In the genomic region with DNA sequence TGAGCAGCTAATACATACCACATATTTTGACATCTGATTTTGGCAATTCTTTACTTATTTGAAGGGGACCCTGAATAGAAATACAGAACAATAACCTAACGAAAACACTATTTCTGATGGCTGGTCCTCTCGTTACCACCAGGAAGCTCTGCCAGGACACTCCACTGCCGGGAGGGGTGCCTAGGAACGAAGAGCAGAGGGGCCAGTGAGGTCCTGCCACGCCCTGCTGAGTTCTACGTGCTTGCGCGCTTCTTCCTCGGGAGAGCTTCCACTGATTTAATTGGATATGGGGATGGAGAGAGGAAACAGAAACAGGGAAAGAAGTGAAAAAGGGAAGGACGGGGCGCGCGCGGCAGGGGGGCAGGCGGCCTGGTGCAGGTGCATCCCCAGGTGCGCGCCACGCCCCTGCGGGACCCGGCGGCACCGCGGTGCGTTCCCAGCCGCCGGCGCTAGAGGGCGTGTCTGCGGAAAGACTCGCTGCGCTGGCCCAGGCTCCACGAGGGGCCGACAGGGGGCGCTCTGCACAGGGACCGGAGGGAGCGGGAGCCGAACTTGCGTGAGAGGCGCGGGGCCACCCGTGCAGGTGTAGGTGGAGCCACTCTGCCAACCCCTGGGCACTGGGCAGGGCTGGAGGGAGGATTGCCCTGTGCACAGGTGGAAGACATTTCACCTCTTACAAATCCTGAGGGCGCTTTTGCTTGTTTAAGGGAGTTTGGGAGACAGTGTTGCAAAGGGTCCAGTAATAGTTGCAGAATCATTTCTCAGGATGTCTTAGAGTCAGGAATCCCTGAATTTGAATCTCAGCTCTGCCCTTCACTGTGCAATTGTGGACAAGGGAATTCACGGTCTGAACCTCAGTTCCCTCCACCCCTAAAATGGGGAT, we compare ENCODE assay signal across 1 cellular context.
TF ChIP-seq lines count a peak whose summit lies in the region.

No MANE protein-coding gene starts in this region.

TF ChIP-seq in K562, 482 proteins besides CTCF, POLR2A, EP300 and RAD21 (continued from another document):
- TF ChIP-seq, protein P1, sequence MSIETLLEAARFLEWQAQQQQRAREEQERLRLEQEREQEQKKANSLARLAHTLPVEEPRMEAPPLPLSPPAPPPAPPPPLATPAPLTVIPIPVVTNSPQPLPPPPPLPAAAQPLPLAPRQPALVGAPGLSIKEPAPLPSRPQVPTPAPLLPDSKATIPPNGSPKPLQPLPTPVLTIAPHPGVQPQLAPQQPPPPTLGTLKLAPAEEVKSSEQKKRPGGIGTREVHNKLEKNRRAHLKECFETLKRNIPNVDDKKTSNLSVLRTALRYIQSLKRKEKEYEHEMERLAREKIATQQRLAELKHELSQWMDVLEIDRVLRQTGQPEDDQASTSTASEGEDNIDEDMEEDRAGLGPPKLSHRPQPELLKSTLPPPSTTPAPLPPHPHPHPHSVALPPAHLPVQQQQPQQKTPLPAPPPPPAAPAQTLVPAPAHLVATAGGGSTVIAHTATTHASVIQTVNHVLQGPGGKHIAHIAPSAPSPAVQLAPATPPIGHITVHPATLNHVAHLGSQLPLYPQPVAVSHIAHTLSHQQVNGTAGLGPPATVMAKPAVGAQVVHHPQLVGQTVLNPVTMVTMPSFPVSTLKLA (conservative IDR thresholded peaks at IDR 0.05) = peak; percentile 46 to 49; a peak in 3 of 4 replicates
- no peak for TF ChIP-seq NELFE (IDR thresholded peaks at IDR 0.05; ENCODE audit: insufficient read depth, insufficient read length)
- TF ChIP-seq ILK (tag; IDR thresholded peaks at IDR 0.05; ENCODE audit: borderline replicate concordance, low read depth) = no peak
- no peak for TF ChIP-seq TBP (optimal IDR thresholded peaks at IDR 0.05; ENCODE audit: low read depth, low read length)
- TF ChIP-seq, protein P2, sequence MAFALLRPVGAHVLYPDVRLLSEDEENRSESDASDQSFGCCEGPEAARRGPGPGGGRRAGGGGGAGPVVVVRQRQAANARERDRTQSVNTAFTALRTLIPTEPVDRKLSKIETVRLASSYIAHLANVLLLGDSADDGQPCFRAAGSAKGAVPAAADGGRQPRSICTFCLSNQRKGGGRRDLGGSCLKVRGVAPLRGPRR (CRISPR knock-in tag; IDR thresholded peaks at IDR 0.05) = no peak
- TF ChIP-seq MEF2D (tag; conservative IDR thresholded peaks at IDR 0.05; ENCODE audit: low read depth) = no peak
- TF ChIP-seq TEAD2 (tag; IDR thresholded peaks at IDR 0.05) = no peak
- TF ChIP-seq ZNF316 (IDR thresholded peaks at IDR 0.05) = no peak
- peak; percentile 56 for TF ChIP-seq CCNT2 (IDR thresholded peaks at IDR 0.05; ENCODE audit: borderline replicate concordance, extremely low read depth, insufficient read length, low read depth, low read length)
- no peak for TF ChIP-seq BRF1 (IDR thresholded peaks at IDR 0.05; ENCODE audit: borderline replicate concordance, extremely low read depth, insufficient read length)
- TF ChIP-seq KAT8 (IDR thresholded peaks at IDR 0.05; ENCODE audit: low read depth) = no peak
- no peak for TF ChIP-seq RBM25 (IDR thresholded peaks at IDR 0.05; ENCODE audit: low read depth, low read length, severe bottlenecking)
- 0 out of 2 replicates have a peak, but pooled peaks have one; percentile 8 for TF ChIP-seq HCFC1 (IDR thresholded peaks at IDR 0.05; ENCODE audit: low read depth, low read length)
- no peak for TF ChIP-seq PHF20 (IDR thresholded peaks at IDR 0.05; ENCODE audit: partially characterized antibody)
- TF ChIP-seq ZEB2 (IDR thresholded peaks at IDR 0.05) = peak; percentile 71; the same call in 1 of the 2 replicates
- no peak for TF ChIP-seq ZNF766 (CRISPR knock-in tag; conservative IDR thresholded peaks at IDR 0.05)
- TF ChIP-seq JUNB (CRISPR knock-in tag; conservative IDR thresholded peaks at IDR 0.05) = no peak
- TF ChIP-seq, protein P3, sequence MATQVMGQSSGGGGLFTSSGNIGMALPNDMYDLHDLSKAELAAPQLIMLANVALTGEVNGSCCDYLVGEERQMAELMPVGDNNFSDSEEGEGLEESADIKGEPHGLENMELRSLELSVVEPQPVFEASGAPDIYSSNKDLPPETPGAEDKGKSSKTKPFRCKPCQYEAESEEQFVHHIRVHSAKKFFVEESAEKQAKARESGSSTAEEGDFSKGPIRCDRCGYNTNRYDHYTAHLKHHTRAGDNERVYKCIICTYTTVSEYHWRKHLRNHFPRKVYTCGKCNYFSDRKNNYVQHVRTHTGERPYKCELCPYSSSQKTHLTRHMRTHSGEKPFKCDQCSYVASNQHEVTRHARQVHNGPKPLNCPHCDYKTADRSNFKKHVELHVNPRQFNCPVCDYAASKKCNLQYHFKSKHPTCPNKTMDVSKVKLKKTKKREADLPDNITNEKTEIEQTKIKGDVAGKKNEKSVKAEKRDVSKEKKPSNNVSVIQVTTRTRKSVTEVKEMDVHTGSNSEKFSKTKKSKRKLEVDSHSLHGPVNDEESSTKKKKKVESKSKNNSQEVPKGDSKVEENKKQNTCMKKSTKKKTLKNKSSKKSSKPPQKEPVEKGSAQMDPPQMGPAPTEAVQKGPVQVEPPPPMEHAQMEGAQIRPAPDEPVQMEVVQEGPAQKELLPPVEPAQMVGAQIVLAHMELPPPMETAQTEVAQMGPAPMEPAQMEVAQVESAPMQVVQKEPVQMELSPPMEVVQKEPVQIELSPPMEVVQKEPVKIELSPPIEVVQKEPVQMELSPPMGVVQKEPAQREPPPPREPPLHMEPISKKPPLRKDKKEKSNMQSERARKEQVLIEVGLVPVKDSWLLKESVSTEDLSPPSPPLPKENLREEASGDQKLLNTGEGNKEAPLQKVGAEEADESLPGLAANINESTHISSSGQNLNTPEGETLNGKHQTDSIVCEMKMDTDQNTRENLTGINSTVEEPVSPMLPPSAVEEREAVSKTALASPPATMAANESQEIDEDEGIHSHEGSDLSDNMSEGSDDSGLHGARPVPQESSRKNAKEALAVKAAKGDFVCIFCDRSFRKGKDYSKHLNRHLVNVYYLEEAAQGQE (CRISPR knock-in tag; IDR thresholded peaks at IDR 0.05; ENCODE audit: low read depth) = no peak
- TF ChIP-seq TOE1 (IDR thresholded peaks at IDR 0.05; ENCODE audit: borderline replicate concordance) = no peak
- no peak for TF ChIP-seq TOE1 (CRISPR knock-in tag; IDR thresholded peaks at IDR 0.05; ENCODE audit: borderline replicate concordance, low read depth)
- TF ChIP-seq, protein P4, sequence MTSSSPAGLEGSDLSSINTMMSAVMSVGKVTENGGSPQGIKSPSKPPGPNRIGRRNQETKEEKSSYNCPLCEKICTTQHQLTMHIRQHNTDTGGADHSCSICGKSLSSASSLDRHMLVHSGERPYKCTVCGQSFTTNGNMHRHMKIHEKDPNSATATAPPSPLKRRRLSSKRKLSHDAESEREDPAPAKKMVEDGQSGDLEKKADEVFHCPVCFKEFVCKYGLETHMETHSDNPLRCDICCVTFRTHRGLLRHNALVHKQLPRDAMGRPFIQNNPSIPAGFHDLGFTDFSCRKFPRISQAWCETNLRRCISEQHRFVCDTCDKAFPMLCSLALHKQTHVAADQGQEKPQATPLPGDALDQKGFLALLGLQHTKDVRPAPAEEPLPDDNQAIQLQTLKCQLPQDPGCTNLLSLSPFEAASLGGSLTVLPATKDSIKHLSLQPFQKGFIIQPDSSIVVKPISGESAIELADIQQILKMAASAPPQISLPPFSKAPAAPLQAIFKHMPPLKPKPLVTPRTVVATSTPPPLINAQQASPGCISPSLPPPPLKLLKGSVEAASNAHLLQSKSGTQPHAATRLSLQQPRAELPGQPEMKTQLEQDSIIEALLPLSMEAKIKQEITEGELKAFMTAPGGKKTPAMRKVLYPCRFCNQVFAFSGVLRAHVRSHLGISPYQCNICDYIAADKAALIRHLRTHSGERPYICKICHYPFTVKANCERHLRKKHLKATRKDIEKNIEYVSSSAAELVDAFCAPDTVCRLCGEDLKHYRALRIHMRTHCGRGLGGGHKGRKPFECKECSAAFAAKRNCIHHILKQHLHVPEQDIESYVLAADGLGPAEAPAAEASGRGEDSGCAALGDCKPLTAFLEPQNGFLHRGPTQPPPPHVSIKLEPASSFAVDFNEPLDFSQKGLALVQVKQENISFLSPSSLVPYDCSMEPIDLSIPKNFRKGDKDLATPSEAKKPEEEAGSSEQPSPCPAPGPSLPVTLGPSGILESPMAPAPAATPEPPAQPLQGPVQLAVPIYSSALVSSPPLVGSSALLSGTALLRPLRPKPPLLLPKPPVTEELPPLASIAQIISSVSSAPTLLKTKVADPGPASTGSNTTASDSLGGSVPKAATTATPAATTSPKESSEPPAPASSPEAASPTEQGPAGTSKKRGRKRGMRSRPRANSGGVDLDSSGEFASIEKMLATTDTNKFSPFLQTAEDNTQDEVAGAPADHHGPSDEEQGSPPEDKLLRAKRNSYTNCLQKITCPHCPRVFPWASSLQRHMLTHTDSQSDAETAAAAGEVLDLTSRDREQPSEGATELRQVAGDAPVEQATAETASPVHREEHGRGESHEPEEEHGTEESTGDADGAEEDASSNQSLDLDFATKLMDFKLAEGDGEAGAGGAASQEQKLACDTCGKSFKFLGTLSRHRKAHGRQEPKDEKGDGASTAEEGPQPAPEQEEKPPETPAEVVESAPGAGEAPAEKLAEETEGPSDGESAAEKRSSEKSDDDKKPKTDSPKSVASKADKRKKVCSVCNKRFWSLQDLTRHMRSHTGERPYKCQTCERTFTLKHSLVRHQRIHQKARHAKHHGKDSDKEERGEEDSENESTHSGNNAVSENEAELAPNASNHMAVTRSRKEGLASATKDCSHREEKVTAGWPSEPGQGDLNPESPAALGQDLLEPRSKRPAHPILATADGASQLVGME (CRISPR knock-in tag; IDR thresholded peaks at IDR 0.05) = no peak
- TF ChIP-seq CBX1 (IDR thresholded peaks at IDR 0.05; ENCODE audit: low read depth) = peak; percentile 67; the same call in 1 of the 2 replicates
- peak; percentile 77 for TF ChIP-seq KLF16 (IDR thresholded peaks at IDR 0.05)
- TF ChIP-seq, protein P5, sequence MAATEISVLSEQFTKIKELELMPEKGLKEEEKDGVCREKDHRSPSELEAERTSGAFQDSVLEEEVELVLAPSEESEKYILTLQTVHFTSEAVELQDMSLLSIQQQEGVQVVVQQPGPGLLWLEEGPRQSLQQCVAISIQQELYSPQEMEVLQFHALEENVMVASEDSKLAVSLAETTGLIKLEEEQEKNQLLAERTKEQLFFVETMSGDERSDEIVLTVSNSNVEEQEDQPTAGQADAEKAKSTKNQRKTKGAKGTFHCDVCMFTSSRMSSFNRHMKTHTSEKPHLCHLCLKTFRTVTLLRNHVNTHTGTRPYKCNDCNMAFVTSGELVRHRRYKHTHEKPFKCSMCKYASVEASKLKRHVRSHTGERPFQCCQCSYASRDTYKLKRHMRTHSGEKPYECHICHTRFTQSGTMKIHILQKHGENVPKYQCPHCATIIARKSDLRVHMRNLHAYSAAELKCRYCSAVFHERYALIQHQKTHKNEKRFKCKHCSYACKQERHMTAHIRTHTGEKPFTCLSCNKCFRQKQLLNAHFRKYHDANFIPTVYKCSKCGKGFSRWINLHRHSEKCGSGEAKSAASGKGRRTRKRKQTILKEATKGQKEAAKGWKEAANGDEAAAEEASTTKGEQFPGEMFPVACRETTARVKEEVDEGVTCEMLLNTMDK (IDR thresholded peaks at IDR 0.05; ENCODE audit: borderline replicate concordance, insufficient read depth, low read depth, low read length, poor library complexity, severe bottlenecking) = peak; percentile 98
- TF ChIP-seq, protein P6, sequence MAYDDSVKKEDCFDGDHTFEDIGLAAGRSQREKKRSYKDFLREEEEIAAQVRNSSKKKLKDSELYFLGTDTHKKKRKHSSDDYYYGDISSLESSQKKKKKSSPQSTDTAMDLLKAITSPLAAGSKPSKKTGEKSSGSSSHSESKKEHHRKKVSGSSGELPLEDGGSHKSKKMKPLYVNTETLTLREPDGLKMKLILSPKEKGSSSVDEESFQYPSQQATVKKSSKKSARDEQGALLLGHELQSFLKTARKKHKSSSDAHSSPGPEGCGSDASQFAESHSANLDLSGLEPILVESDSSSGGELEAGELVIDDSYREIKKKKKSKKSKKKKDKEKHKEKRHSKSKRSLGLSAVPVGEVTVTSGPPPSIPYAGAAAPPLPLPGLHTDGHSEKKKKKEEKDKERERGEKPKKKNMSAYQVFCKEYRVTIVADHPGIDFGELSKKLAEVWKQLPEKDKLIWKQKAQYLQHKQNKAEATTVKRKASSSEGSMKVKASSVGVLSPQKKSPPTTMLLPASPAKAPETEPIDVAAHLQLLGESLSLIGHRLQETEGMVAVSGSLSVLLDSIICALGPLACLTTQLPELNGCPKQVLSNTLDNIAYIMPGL (CRISPR knock-in tag; IDR thresholded peaks at IDR 0.05) = 0 out of 2 replicates have a peak, but pooled peaks have one; percentile 66
- TF ChIP-seq, protein P7, sequence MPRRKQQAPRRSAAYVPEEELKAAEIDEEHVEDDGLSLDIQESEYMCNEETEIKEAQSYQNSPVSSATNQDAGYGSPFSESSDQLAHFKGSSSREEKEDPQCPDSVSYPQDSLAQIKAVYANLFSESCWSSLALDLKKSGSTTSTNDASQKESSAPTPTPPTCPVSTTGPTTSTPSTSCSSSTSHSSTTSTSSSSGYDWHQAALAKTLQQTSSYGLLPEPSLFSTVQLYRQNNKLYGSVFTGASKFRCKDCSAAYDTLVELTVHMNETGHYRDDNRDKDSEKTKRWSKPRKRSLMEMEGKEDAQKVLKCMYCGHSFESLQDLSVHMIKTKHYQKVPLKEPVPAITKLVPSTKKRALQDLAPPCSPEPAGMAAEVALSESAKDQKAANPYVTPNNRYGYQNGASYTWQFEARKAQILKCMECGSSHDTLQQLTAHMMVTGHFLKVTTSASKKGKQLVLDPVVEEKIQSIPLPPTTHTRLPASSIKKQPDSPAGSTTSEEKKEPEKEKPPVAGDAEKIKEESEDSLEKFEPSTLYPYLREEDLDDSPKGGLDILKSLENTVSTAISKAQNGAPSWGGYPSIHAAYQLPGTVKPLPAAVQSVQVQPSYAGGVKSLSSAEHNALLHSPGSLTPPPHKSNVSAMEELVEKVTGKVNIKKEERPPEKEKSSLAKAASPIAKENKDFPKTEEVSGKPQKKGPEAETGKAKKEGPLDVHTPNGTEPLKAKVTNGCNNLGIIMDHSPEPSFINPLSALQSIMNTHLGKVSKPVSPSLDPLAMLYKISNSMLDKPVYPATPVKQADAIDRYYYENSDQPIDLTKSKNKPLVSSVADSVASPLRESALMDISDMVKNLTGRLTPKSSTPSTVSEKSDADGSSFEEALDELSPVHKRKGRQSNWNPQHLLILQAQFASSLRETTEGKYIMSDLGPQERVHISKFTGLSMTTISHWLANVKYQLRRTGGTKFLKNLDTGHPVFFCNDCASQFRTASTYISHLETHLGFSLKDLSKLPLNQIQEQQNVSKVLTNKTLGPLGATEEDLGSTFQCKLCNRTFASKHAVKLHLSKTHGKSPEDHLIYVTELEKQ (CRISPR knock-in tag; IDR thresholded peaks at IDR 0.05) = no peak
- TF ChIP-seq, protein P8, sequence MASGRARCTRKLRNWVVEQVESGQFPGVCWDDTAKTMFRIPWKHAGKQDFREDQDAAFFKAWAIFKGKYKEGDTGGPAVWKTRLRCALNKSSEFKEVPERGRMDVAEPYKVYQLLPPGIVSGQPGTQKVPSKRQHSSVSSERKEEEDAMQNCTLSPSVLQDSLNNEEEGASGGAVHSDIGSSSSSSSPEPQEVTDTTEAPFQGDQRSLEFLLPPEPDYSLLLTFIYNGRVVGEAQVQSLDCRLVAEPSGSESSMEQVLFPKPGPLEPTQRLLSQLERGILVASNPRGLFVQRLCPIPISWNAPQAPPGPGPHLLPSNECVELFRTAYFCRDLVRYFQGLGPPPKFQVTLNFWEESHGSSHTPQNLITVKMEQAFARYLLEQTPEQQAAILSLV (tag; IDR thresholded peaks at IDR 0.05) = no peak
- TF ChIP-seq CREM (IDR thresholded peaks at IDR 0.05; ENCODE audit: low read depth) = peak; percentile 63
- TF ChIP-seq SMARCC2 (IDR thresholded peaks at IDR 0.05; ENCODE audit: low read depth) = no peak
- no peak for TF ChIP-seq MCM7 (IDR thresholded peaks at IDR 0.05)
